8 cellular contexts compared by ENCODE assay signal in the genomic region with DNA sequence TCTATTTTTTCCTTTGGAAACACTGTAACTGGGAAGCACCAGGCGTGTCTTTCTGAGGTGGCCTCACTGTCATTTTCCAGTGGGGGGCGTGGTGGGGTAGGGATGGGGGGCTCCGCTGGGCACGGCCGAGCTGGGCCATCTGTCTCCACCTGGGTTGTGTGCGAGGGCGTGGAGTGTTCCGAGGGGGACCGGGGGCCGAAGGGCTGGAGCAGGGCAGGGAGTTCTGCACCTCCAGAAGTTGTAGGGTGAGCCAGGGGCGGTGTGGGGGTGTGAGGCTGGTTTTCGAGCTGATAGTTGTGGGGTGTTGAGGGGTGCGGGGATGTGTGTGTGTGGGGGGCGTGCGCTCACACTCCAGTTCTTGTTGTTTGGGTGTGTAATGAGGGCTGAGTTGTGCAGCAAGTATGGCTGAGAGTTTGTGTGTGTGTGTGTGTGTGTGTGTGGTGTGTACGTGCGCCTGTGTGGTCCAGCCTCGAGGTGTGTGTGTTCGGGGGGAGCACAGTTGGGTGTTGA. TPM values are rescaled to one million over a fixed set of nuclear protein-coding genes. Genes with fewer than 3 reads are reported as not detected.
DNase-seq lines count a peak whose midpoint lies in the region; ATAC-seq and TF ChIP-seq lines count a peak whose summit lies in the region.

No MANE protein-coding gene starts in this region.

- no peak overlapping the region for H3K27ac ChIP-seq in CD4-positive, CD25-positive, alpha-beta regulatory T cell (ENCODE audit: insufficient read depth, low read length, poor library complexity, severe bottlenecking)

- H3K36me3 Mint-ChIP-seq in CD4-positive, CD25-positive, alpha-beta regulatory T cell = no peaks in the 10 kb centered on the region
- H3K36me3 Mint-ChIP-seq in neural crest cell (ENCODE audit: low read depth) = peaks cover 22% of the 10 kb centered on the region

- peaks cover 0 to 2% (median 0%) of the 10 kb centered on the region in 7 donors for H3K9me3 Mint-ChIP-seq in CD4-positive, CD25-positive, alpha-beta regulatory T cell
- no peaks in the 10 kb centered on the region for H3K9me3 Mint-ChIP-seq in neural crest cell

- H3K27ac Mint-ChIP-seq in CD4-positive, CD25-positive, alpha-beta regulatory T cell = peak overlapping the region in 2 of 3 donors; percentile 32 to 79
- peak overlapping the region; percentile 98 for H3K27ac Mint-ChIP-seq in neural crest cell (ENCODE audit: unreplicated experiment)

- H3K4me1 ChIP-seq in CD4-positive, CD25-positive, alpha-beta regulatory T cell (ENCODE audit: control insufficient read depth, insufficient read depth, low read length, poor library complexity, severe bottlenecking) = peaks cover 20% of the 10 kb centered on the region

- DNase-seq in CD4-positive, CD25-positive, alpha-beta regulatory T cell = peak in 1 of 3 donors; percentile 19
- DNase-seq in OCI-M1 (lab: John Stamatoyannopoulos, UW) = peak; percentile 50
- DNase-seq in epithelial cell of proximal tubule (ENCODE audit: low read depth) = no peak
- no peak for DNase-seq in neural crest cell (ENCODE audit: low read depth, low spot score)
- DNase-seq in NCI-H2029 treated with DMSO at 0.1 percent for 48 hours (lab: John Stamatoyannopoulos, UW) = no peak

- H3K27me3 Mint-ChIP-seq in CD4-positive, CD25-positive, alpha-beta regulatory T cell = peaks cover 72% of the 10 kb centered on the region
- peaks cover 13% of the 10 kb centered on the region for H3K27me3 Mint-ChIP-seq in neural crest cell (ENCODE audit: low read depth)

- no peaks in the 10 kb centered on the region for H3K36me3 ChIP-seq in CD4-positive, CD25-positive, alpha-beta regulatory T cell (ENCODE audit: control insufficient read depth, insufficient read depth, low read length)

- ATAC-seq in CD4-positive, CD25-positive, alpha-beta regulatory T cell (ENCODE audit: low read depth in 2 of 2) = peak in 1 of 2 donors; percentile 21
- ATAC-seq in HG02623 (IDR thresholded peaks at IDR 0.05; ENCODE audit: unreplicated experiment) (no peak), GM21786 (IDR thresholded peaks at IDR 0.05; ENCODE audit: unreplicated experiment) (no peak), GM18870 (IDR thresholded peaks at IDR 0.05; ENCODE audit: unreplicated experiment) (no peak)

- peak overlapping the region; percentile 75 for H3K4me3 ChIP-seq in CD4-positive, CD25-positive, alpha-beta regulatory T cell (ENCODE audit: low read depth, low read length)
- peak overlapping the region; percentile 94 for H3K4me3 ChIP-seq in epithelial cell of proximal tubule (ENCODE audit: low read depth, low read length)

- no peaks in the 10 kb centered on the region for H3K9me3 ChIP-seq in CD4-positive, CD25-positive, alpha-beta regulatory T cell (ENCODE audit: control insufficient read depth in 2 of 2, low read length in 2 of 2)

- peak overlapping the region; percentile 76 to 91 (median 85) for H3K4me3 Mint-ChIP-seq in CD4-positive, CD25-positive, alpha-beta regulatory T cell
- peak overlapping the region; percentile 99 for H3K4me3 Mint-ChIP-seq in neural crest cell

- peaks cover 4% of the 10 kb centered on the region for H3K27me3 ChIP-seq in CD4-positive, CD25-positive, alpha-beta regulatory T cell (ENCODE audit: control insufficient read depth, insufficient read depth, low read length)

- TF ChIP-seq CTCF in epithelial cell of proximal tubule (conservative IDR thresholded peaks at IDR 0.05; ENCODE audit: low read depth, low read length) = peak; percentile 17
- no peak for TF ChIP-seq CTCF in neural crest cell (conservative IDR thresholded peaks at IDR 0.05)

- H3K4me1 Mint-ChIP-seq in CD4-positive, CD25-positive, alpha-beta regulatory T cell = peaks cover 0 to 28% (median 6%) of the 10 kb centered on the region in 4 donors
- peaks cover 54% of the 10 kb centered on the region for H3K4me1 Mint-ChIP-seq in neural crest cell

RNA-seq across cellular contexts. Expression of a gene that starts 10.8 kb away (rescaled TPM):
- total RNA-seq in CD4-positive, CD25-positive, alpha-beta regulatory T cell = 0.99 TPM
- polyA plus RNA-seq in CD4-positive, CD25-positive, alpha-beta regulatory T cell = under 1 TPM in 2 of 4 donors, not detected in 2; 0.13 to 0.41 TPM
- total RNA-seq in epithelial cell of proximal tubule (0.86 TPM in 1 of 2 replicates, not detected in the other), neural crest cell (0.37 and 0.55 TPM in 2 replicates)

RNA-seq across cellular contexts. Expression of a gene that starts 18.7 kb away (rescaled TPM):
- total RNA-seq in CD4-positive, CD25-positive, alpha-beta regulatory T cell = 18.2 TPM
- 10 to 100 TPM; 12.6 to 16.9 (median 13.6) TPM for polyA plus RNA-seq in CD4-positive, CD25-positive, alpha-beta regulatory T cell
- 13.1 and 24.0 TPM in 2 replicates for total RNA-seq in epithelial cell of proximal tubule
- 23.8 and 25.7 TPM in 2 replicates for total RNA-seq in neural crest cell

RNA-seq across cellular contexts. Expression of a gene that starts 29.0 kb away (rescaled TPM):
- 49.8 TPM for total RNA-seq in CD4-positive, CD25-positive, alpha-beta regulatory T cell
- 10 to 100 TPM; 32.1 to 38.0 (median 33.9) TPM for polyA plus RNA-seq in CD4-positive, CD25-positive, alpha-beta regulatory T cell
- total RNA-seq in epithelial cell of proximal tubule (31.4 and 43.5 TPM in 2 replicates), neural crest cell (42.7 and 50.1 TPM in 2 replicates)

RNA-seq across cellular contexts. Expression of a gene that starts 41.4 kb away (rescaled TPM):
- total RNA-seq in CD4-positive, CD25-positive, alpha-beta regulatory T cell = 1.1 TPM
- polyA plus RNA-seq in CD4-positive, CD25-positive, alpha-beta regulatory T cell = not detected
- total RNA-seq in epithelial cell of proximal tubule = 1.8 and 49.8 TPM in 2 replicates
- 28.0 and 31.7 TPM in 2 replicates for total RNA-seq in neural crest cell
